8 cellular contexts compared by ENCODE assay signal in the genomic region with DNA sequence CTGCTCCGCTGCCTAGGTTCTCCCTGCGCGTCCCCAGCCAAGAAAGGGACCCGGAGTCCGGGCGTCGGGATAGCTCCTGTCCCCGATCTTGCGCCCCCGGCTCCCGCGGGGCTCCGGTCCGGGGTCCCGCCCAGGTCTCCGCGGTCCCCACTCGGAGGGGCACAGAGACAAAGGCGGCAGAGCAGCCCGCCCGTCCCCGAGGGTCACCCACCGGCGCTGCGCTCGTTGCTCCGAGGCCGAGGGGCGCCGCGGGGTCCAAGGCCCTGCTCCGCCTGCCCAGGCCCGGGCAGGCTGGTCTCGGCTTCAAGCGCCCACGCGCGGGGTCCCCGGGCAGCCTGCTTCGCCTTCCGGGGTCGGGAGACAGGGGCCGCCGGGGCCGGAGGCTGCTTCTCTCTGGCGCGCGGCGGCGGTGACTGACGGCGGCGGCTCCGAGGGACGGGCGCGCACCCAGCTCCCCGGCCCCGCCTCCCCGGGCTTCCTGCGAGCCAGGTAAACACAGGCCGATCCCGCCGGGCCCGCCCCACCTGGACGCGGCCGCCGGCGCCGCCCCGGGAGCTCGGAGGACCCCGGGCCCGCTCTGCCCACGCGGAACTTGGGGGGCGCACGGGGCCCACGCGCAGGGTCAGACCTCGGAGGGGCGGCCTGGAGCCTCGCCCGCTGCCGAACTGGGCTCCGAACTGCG. TPM values are rescaled to one million over a fixed set of nuclear protein-coding genes. Genes with fewer than 3 reads are reported as not detected.
A peak's percentile ranks its signal among the peaks of the same experiment; 100 is the strongest.
DNase-seq lines count a peak whose midpoint lies in the region; ATAC-seq and TF ChIP-seq lines count a peak whose summit lies in the region.

A gene (minus strand): TSS at position 415 of the 682 bp plus-strand sequence. CDS start 27,522 bp downstream, outside the sequence.

- 0 to 1% (median 1%) methylated on average over 37 to 88 of the region's 88 CpGs for WGBS in psoas muscle, 3 donors

- peak within 1 kb of the TSS; percentile 91 for H3K4me2 ChIP-seq in OCI-LY7 (ENCODE audit: low read length)

- DNase-seq in AG09309 (ENCODE audit: low read depth) (no peak), OCI-LY7 (ENCODE audit: low spot score) (peak; percentile 68), Right ventricle myocardium superior (peak; percentile 84), psoas muscle (peak; percentile 60 to 81), 8988T (no peak)
- DNase-seq in activated gamma-delta T cell treated with anti-CD3 and anti-CD28 coated beads, Interleukin-2, amount 50 U/mL, for 16 hours (ENCODE audit: low read depth): peak; percentile 51

- POLR2A ChIA-PET in OCI-LY7 (lab: Charles Lee): interaction anchor here (0.9 kb wide), 1 partner anchor 24 kb away, joined by 3 read pairs; no protein-coding TSS in a partner anchor

- H4K20me1 ChIP-seq in OCI-LY7 (ENCODE audit: insufficient read depth, low read length): no peaks in the 10 kb centered on the region; the same call in 1 of the 2 replicates

- CTCF ChIA-PET in OCI-LY7 (lab: Charles Lee; ENCODE audit: unreplicated experiment): interaction anchor here (0.7 kb wide), 1 partner anchor 19 kb away, joined by 3 read pairs; no protein-coding TSS in a partner anchor

- peak within 1 kb of the TSS; percentile 43 for H3K4me3 ChIP-seq in AG09309 (ENCODE audit: control insufficient read depth, low read depth, low read length)
- H3K4me3 ChIP-seq in OCI-LY7 (ENCODE audit: low read depth, low read length, poor library complexity, severe bottlenecking): peak within 1 kb of the TSS; percentile 87
- H3K4me3 ChIP-seq in psoas muscle: peak within 1 kb of the TSS; percentile 89

- no TSS peak for BruUV-seq in OCI-LY7 (replicated peaks; lab: Mats Ljungman, UMichigan)

- H3K9me3 ChIP-seq in OCI-LY7 (ENCODE audit: low read length) (no peaks in the 10 kb centered on the region), psoas muscle (no peaks in the 10 kb centered on the region)

- H3K4me1 ChIP-seq in OCI-LY7 (ENCODE audit: insufficient read depth, low read length, poor library complexity, severe bottlenecking) (peaks cover 40% of the 10 kb centered on the region), psoas muscle (peaks cover 34% of the 10 kb centered on the region)

- peak within 1 kb of the TSS; percentile 11 for H3K27ac ChIP-seq in OCI-LY7 (ENCODE audit: low read depth, low read length, poor library complexity, severe bottlenecking)
- H3K27ac ChIP-seq in psoas muscle: peak within 1 kb of the TSS; percentile 95

- no peak for TF ChIP-seq CTCF in AG09309 (IDR thresholded peaks at IDR 0.05; ENCODE audit: control insufficient read depth, insufficient read depth, low read depth, low read length, missing control alignments)
- no peak for TF ChIP-seq CTCF in OCI-LY7 (conservative IDR thresholded peaks at IDR 0.05; ENCODE audit: low read length)
- no peak for TF ChIP-seq CTCF in psoas muscle (IDR thresholded peaks at IDR 0.05)

- peaks cover 30% of the 10 kb centered on the region for H3K79me2 ChIP-seq in OCI-LY7 (ENCODE audit: insufficient read depth, low read depth, low read length)

- ATAC-seq in GM19043 (IDR thresholded peaks at IDR 0.05; ENCODE audit: low read depth, unreplicated experiment): peak; percentile 45
- ATAC-seq in HG03280 (IDR thresholded peaks at IDR 0.05; ENCODE audit: unreplicated experiment): peak; percentile 69
- peak; percentile 78 for ATAC-seq in Right ventricle myocardium superior (ENCODE audit: poor library complexity)
- ATAC-seq in psoas muscle: peak; percentile 28 to 66 (median 52)

- H3K36me3 ChIP-seq in OCI-LY7 (ENCODE audit: insufficient read depth, low read length) (peaks cover 7% of the 10 kb centered on the region), psoas muscle (ENCODE audit: insufficient read depth in 1 of 2, low read depth in 1 of 2) (no peaks in the 10 kb centered on the region)

- no peaks in the 10 kb centered on the region for H3K27me3 ChIP-seq in psoas muscle (ENCODE audit: insufficient read depth in 3 of 3, low read length in 2 of 3)

- H2AFZ ChIP-seq in OCI-LY7 (ENCODE audit: low read length): peak within 1 kb of the TSS; percentile 57; the same call in 1 of the 2 replicates

- no peaks in the 10 kb centered on the region for H3K9me2 ChIP-seq in OCI-LY7 (ENCODE audit: insufficient read depth, low read length)

- intact Hi-C loops in OCI-LY7 (cut with micrococcal nuclease; ENCODE audit: unreplicated experiment): loop anchor here (5.0 kb wide), 1 partner anchor 35 kb away; no protein-coding TSS in a partner anchor
- intact Hi-C loops in Right ventricle myocardium superior (cut with DNase I): loop anchor here (5.0 kb wide), 1 partner anchor 130 kb away; no protein-coding TSS in a partner anchor
- intact Hi-C loops in psoas muscle (cut with DNase I): loop anchor here (5.0 to 10.0 kb wide), 5 partner anchors 35 to 128 kb away; no protein-coding TSS in a partner anchor

RNA-seq across cellular contexts. Expression of the gene that starts here (rescaled TPM):
- 13.5 and 16.4 TPM in 2 replicates for total RNA-seq in OCI-LY7 (2014; rRNA removed; shearing (Covaris generic))
- 25.2 and 28.9 TPM in 2 replicates for total RNA-seq in OCI-LY7 (2022)
- total RNA-seq in Right ventricle myocardium superior: 29.9 TPM
- total RNA-seq in psoas muscle: 10 to 100 TPM; 51.6 to 88.2 (median 78.6) TPM
- polyA plus RNA-seq in psoas muscle: 10 to 100 TPM; 16.4 to 43.9 (median 40.8) TPM

Comparison
In these comparisons a context has a peak if more than half of its experiments do, and no peak if none do; other contexts are left out.
1. DNase-seq: peak in OCI-LY7 (single experiment), activated gamma-delta T cell treated with anti-CD3 and anti-CD28 coated beads, Interleukin-2, amount 50 U/mL, for 16 hours (single experiment), Right ventricle myocardium superior (single experiment) and psoas muscle (2 of 2); none in AG09309 (single experiment) and 8988T (single experiment).
2. Peak in every context shown above with its lines, with median percentiles within 50 percentile points of each other: H3K4me3 ChIP-seq and ATAC-seq.